ENCODE assay signal across 31 cellular contexts in genomic region chr3:129692743-129693142, GRCh38.
"Had no signal": no experiment of that assay in that cellular context is flagged by ENCODE, and none has a peak within 500 bp of the region (broad histone marks: within the 10 kb centered on the region; RNA-seq: fewer than 3 reads in every experiment).

No MANE protein-coding gene starts in this region.

- H3K4me3 ChIP-seq: ascending aorta, breast epithelium, cardiac muscle cell, colonic mucosa, esophagus muscularis mucosa, gastroesophageal sphincter had no signal

- H3K27ac ChIP-seq: ascending aorta, breast epithelium, cardiac muscle cell, colonic mucosa had no signal

- H3K9me3 ChIP-seq: ascending aorta, breast epithelium, colonic mucosa, esophagus muscularis mucosa, gastroesophageal sphincter had no signal

- H3K27me3 ChIP-seq: ascending aorta, breast epithelium, cardiac muscle cell, colonic mucosa, esophagus muscularis mucosa, gastroesophageal sphincter had no signal

- ATAC-seq: activated CD4-positive, alpha-beta T cell treated with anti-CD3 and anti-CD28 coated beads for 36 hours; activated naive CD4-positive, alpha-beta T cell treated with anti-CD3 and anti-CD28 coated beads, Interleukin-2, amount 50 U/mL, for 72 hours; activated T-cell treated with anti-CD3 and anti-CD28 coated beads, Interleukin-2, amount 50 U/mL, for 72 hours; gastroesophageal sphincter; T-helper 17 cell had no signal

- H3K36me3 ChIP-seq: ascending aorta, breast epithelium, cardiac muscle cell, colonic mucosa, esophagus muscularis mucosa, gastroesophageal sphincter, WERI-Rb-1 had no signal

- H3K4me1 ChIP-seq: ascending aorta, colonic mucosa had no signal

- DNase-seq: activated CD4-positive, alpha-beta memory T cell treated with anti-CD3 and anti-CD28 coated beads, Interleukin-2, amount 10 ng/mL, durations not matched to agents 7 days and 5 days; activated CD4-positive, alpha-beta T cell treated with anti-CD3 and anti-CD28 coated beads for 36 hours; activated CD4-positive, alpha-beta T cell treated with anti-CD3 and anti-CD28 coated beads, Interleukin-2, amount 10 ng/mL, durations not matched to agents 24 days and 14 days; activated CD4-positive, CD25-positive, alpha-beta regulatory T cell; activated CD4-positive, CD25-positive, alpha-beta regulatory T cell treated with anti-CD3 and anti-CD28 coated beads, Interleukin-2, amount 50 U/mL, for 72 hours; activated CD8-positive, alpha-beta memory T cell treated with anti-CD3 and anti-CD28 coated beads, Interleukin-2, amount 50 U/mL, for 48 hours; activated gamma-delta T cell; activated naive CD4-positive, alpha-beta T cell; activated naive CD4-positive, alpha-beta T cell treated with anti-CD3 and anti-CD28 coated beads, Interleukin-2, amount 10 ng/mL, durations not matched to agents 7 days and 5 days; activated naive CD8-positive, alpha-beta T cell treated with anti-CD3 and anti-CD28 coated beads, Interleukin-2, amount 10 ng/mL, durations not matched to agents 7 days and 5 days; activated T-cell treated with anti-CD3 and anti-CD28 coated beads for 4 hours; activated T-cell treated with anti-CD3 and anti-CD28 coated beads, Interleukin-2, amount 50 U/mL, for 24 hours; activated T-cell treated with anti-CD3 and anti-CD28 coated beads, Interleukin-2, amount 50 U/mL, for 72 hours; central memory CD4-positive, alpha-beta T cell; cerebellar nuclear complex; colonic mucosa; effector memory CD4-positive, alpha-beta T cell; endodermal cell; erythroblast; foreskin melanocyte; head of caudate nucleus; T-helper 1 cell; T-helper 17 cell; T1000; WERI-Rb-1 had no signal
